In genomic region chr5:170265527-170265926, GRCh38 we compare ENCODE assay signal across 11 cellular contexts. TPM values are rescaled to one million over a fixed set of nuclear protein-coding genes. Genes with fewer than 3 reads are reported as not detected.
DNase-seq lines count a peak whose midpoint lies in the region; ATAC-seq and TF ChIP-seq lines count a peak whose summit lies in the region.
"Had no signal": no experiment of that assay in that cellular context is flagged by ENCODE, and none has a peak within 500 bp of the region (broad histone marks: within the 10 kb centered on the region; RNA-seq: fewer than 3 reads in every experiment).

No MANE protein-coding gene starts in this region.

- no peaks in the 10 kb centered on the region for H3K9me3 ChIP-seq in CD4-positive, CD25-positive, alpha-beta regulatory T cell (ENCODE audit: control insufficient read depth in 2 of 2, low read length in 2 of 2)
- H3K9me3 ChIP-seq in T-helper 17 cell (ENCODE audit: control insufficient read depth, low read length, poor library complexity, severe bottlenecking) (no peaks in the 10 kb centered on the region), neuronal stem cell (replicated peaks in 1 of 2; ENCODE audit: control insufficient read depth in 2 of 2, insufficient read depth in 1 of 2, low read depth in 1 of 2, low read length in 2 of 2) (no peaks in the 10 kb centered on the region)

- H2AK5ac ChIP-seq in neuronal stem cell (ENCODE audit: low read depth, low read length): no peak overlapping the region

- H3K4me3 ChIP-seq in CD4-positive, CD25-positive, alpha-beta regulatory T cell (ENCODE audit: low read depth, low read length): no peak overlapping the region
- H3K4me3 ChIP-seq in fibroblast of the aortic adventitia (ENCODE audit: low read depth, low read length) (no peak overlapping the region), neuronal stem cell (ENCODE audit: low read length in 2 of 2) (no peak overlapping the region)

- H2BK15ac ChIP-seq in neuronal stem cell (ENCODE audit: low read length): no peak overlapping the region

- H4K8ac ChIP-seq in neuronal stem cell (ENCODE audit: low read depth, low read length): no peak overlapping the region

- no peak overlapping the region for H3K14ac ChIP-seq in neuronal stem cell (ENCODE audit: low read length)

- peak overlapping the region in 2 of 4 donors; percentile 61 to 67 for H3K4me3 Mint-ChIP-seq in CD4-positive, CD25-positive, alpha-beta regulatory T cell
- H3K4me3 Mint-ChIP-seq in T-helper 17 cell: no peak overlapping the region

- peak overlapping the region; percentile 2 for H2AFZ ChIP-seq in neuronal stem cell (ENCODE audit: low read length)

- H3K27me3 Mint-ChIP-seq in CD4-positive, CD25-positive, alpha-beta regulatory T cell: no peaks in the 10 kb centered on the region
- H3K27me3 Mint-ChIP-seq in T-helper 17 cell: no peaks in the 10 kb centered on the region

- H4K91ac ChIP-seq in neuronal stem cell (ENCODE audit: low read depth, low read length, poor library complexity): no peak overlapping the region

- peak overlapping the region; percentile 84 for H3K27ac ChIP-seq in CD4-positive, CD25-positive, alpha-beta regulatory T cell (ENCODE audit: insufficient read depth, low read length, poor library complexity, severe bottlenecking)
- no peak overlapping the region for H3K27ac ChIP-seq in neuronal stem cell (replicated peaks; ENCODE audit: low read length)

- no peak overlapping the region for H2BK12ac ChIP-seq in neuronal stem cell (ENCODE audit: low read length)

- H3K18ac ChIP-seq in neuronal stem cell (ENCODE audit: low read length): no peak overlapping the region

- peaks cover 93% of the 10 kb centered on the region for H3K36me3 ChIP-seq in CD4-positive, CD25-positive, alpha-beta regulatory T cell (ENCODE audit: control insufficient read depth, insufficient read depth, low read length)
- no peaks in the 10 kb centered on the region for H3K36me3 ChIP-seq in neuronal stem cell (replicated peaks in 1 of 2; ENCODE audit: control insufficient read depth in 2 of 2, insufficient read depth in 2 of 2, low read length in 2 of 2)

- no peaks in the 10 kb centered on the region for H3K9me3 Mint-ChIP-seq in CD4-positive, CD25-positive, alpha-beta regulatory T cell

- no peak overlapping the region for H3K4ac ChIP-seq in neuronal stem cell (ENCODE audit: low read length)

- peaks cover 39 to 94% (median 76%) of the 10 kb centered on the region in 4 donors for H3K4me1 Mint-ChIP-seq in CD4-positive, CD25-positive, alpha-beta regulatory T cell
- H3K4me1 Mint-ChIP-seq in T-helper 17 cell: peaks cover 68% of the 10 kb centered on the region

- H3K9ac ChIP-seq in neuronal stem cell (ENCODE audit: low read depth, low read length, poor library complexity): no peak overlapping the region

- TF ChIP-seq CTCF in fibroblast of the aortic adventitia (IDR thresholded peaks at IDR 0.05; ENCODE audit: insufficient read depth, low read length): no peak

- peaks cover 84% of the 10 kb centered on the region for H3K36me3 Mint-ChIP-seq in CD4-positive, CD25-positive, alpha-beta regulatory T cell
- H3K36me3 Mint-ChIP-seq in T-helper 17 cell (ENCODE audit: low read depth): peaks cover 17% of the 10 kb centered on the region

- H2BK5ac ChIP-seq in neuronal stem cell (ENCODE audit: low read length): no peak overlapping the region

- no peaks in the 10 kb centered on the region for H3K79me1 ChIP-seq in neuronal stem cell (ENCODE audit: low read depth, low read length)

- H3K27me3 ChIP-seq in CD4-positive, CD25-positive, alpha-beta regulatory T cell (ENCODE audit: control insufficient read depth, insufficient read depth, low read length): no peaks in the 10 kb centered on the region
- peaks cover 0 to 4% (median 0%) of the 10 kb centered on the region in 3 experiments for H3K27me3 ChIP-seq in neuronal stem cell (ENCODE audit: control insufficient read depth in 3 of 3, insufficient read depth in 3 of 3, low read depth in 1 of 3, low read length in 3 of 3)

- no peak overlapping the region for H3K4me2 ChIP-seq in neuronal stem cell (ENCODE audit: insufficient read depth, low read length, poor library complexity, severe bottlenecking)

- H3K23ac ChIP-seq in neuronal stem cell (ENCODE audit: low read depth, low read length, poor library complexity): no peak overlapping the region

- peaks cover 96% of the 10 kb centered on the region for H3K4me1 ChIP-seq in CD4-positive, CD25-positive, alpha-beta regulatory T cell (ENCODE audit: control insufficient read depth, insufficient read depth, low read length, poor library complexity, severe bottlenecking)
- H3K4me1 ChIP-seq in neuronal stem cell (ENCODE audit: control insufficient read depth in 2 of 2, insufficient read depth in 1 of 2, low read depth in 1 of 2, low read length in 2 of 2): peaks cover 0 to 17% of the 10 kb centered on the region in 2 donors

- no peak overlapping the region for H2BK120ac ChIP-seq in neuronal stem cell (ENCODE audit: low read depth, low read length)

- no peak for DNase-seq in CD4-positive, CD25-positive, alpha-beta regulatory T cell
- DNase-seq in T-helper 17 cell: no peak
- peak; percentile 37 for DNase-seq in fibroblast of the aortic adventitia (ENCODE audit: low read depth)
- DNase-seq in neuronal stem cell (ENCODE audit: low spot score): no peak
- no peak for DNase-seq in NCI-H2171 (lab: John Stamatoyannopoulos, UW)
- DNase-seq in NCI-H345 treated with DMSO at 0.1 percent for 48 hours (lab: John Stamatoyannopoulos, UW; ENCODE audit: unreplicated experiment): no peak
- DNase-seq: COR-L47, NCI-H2029 treated with DMSO at 0.1 percent for 48 hours had no signal

- H3K27ac Mint-ChIP-seq in CD4-positive, CD25-positive, alpha-beta regulatory T cell: peak overlapping the region in 2 of 3 donors; percentile 23 to 98
- H3K27ac Mint-ChIP-seq in T-helper 17 cell: peak overlapping the region; percentile 100

- WGBS in neuronal stem cell (ENCODE audit: extremely low coverage in 2 of 2, insufficient read length in 2 of 2, insufficient replicate concordance in 1 of 2), 2 donors: no CpG with 5 or more reads among the region's 5 CpGs

- no peak for ATAC-seq in CD4-positive, CD25-positive, alpha-beta regulatory T cell (ENCODE audit: low read depth in 2 of 2)
- ATAC-seq in T-helper 17 cell (no peak), HG03457 (IDR thresholded peaks at IDR 0.05; ENCODE audit: unreplicated experiment) (no peak), HG02870 (IDR thresholded peaks at IDR 0.05; ENCODE audit: unreplicated experiment) (no peak)

RNA-seq across cellular contexts. Expression of gene LCP2, which starts 32.0 kb away (rescaled TPM):
- 351 TPM for total RNA-seq in CD4-positive, CD25-positive, alpha-beta regulatory T cell
- 100 to 1,000 TPM; 164 to 207 (median 192) TPM for polyA plus RNA-seq in CD4-positive, CD25-positive, alpha-beta regulatory T cell
- total RNA-seq in T-helper 17 cell (100 to 1,000 TPM; 304 to 333 TPM), fibroblast of the aortic adventitia (ENCODE audit: low replicate concordance) (not detected in 2 replicates)
- 0.01 TPM for polyA plus RNA-seq in neuronal stem cell (2013, experiment 1 of 2)
- polyA plus RNA-seq in neuronal stem cell (2013, experiment 2 of 2): 0.04 TPM

RNA-seq across cellular contexts. Expression of gene C5orf58, which starts 32.7 kb away (rescaled TPM):
- total RNA-seq in CD4-positive, CD25-positive, alpha-beta regulatory T cell: not detected
- 1 to 10 TPM in 1 of 4 donors, under 1 TPM in 3; 0.44 to 1.1 (median 0.69) TPM for polyA plus RNA-seq in CD4-positive, CD25-positive, alpha-beta regulatory T cell
- total RNA-seq in T-helper 17 cell: not detected
- not detected in 2 replicates for total RNA-seq in fibroblast of the aortic adventitia (ENCODE audit: low replicate concordance)
- 0.24 TPM for polyA plus RNA-seq in neuronal stem cell (2013, experiment 1 of 2)
- polyA plus RNA-seq in neuronal stem cell (2013, experiment 2 of 2): 0.40 TPM
- total RNA-seq: H4 had no signal

Comparison
In these comparisons a context has a peak if more than half of its experiments do, and no peak if none do; other contexts are left out.
1. RNA of gene LCP2, which starts 32.0 kb away (total RNA-seq): 351 TPM in CD4-positive, CD25-positive, alpha-beta regulatory T cell (single experiment) and 304 to 333 TPM in T-helper 17 cell; not detected in fibroblast of the aortic adventitia; every median in the first group is over 100 times any median in the second.